In the genomic region with DNA sequence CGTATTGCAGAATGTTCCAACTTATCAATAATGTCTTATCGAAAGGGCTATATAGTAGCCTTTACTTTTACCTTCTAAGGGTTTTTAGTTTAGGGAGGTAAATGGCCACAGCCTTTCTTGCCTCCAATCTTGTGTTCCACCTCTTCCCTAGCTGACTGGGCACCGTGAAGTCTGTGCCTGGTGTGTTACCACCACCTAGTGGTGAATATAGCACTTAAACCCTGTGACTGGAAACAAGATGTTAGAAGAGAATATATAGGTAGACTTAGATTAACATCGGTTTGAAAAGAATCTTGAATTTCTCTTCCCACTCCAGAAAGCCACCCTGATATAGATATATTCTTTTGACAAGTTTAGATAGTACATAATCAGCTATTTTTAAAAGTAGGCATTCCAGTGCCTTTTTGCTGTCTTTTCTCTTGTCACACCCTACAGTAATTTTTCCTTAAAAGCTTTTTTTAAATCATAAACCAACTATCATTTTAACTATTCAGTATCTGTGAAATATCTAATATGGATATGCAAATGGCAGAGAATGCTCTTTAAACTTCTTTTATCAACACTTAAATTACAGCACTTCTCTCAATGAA, we compare ENCODE assay signal across 8 cellular contexts. TPM values are rescaled to one million over a fixed set of nuclear protein-coding genes. Genes with fewer than 3 reads are reported as not detected.
DNase-seq lines count a peak whose midpoint lies in the region; ATAC-seq and TF ChIP-seq lines count a peak whose summit lies in the region.

No MANE protein-coding gene starts in this region.

- ATAC-seq in GM19455 (IDR thresholded peaks at IDR 0.05; ENCODE audit: unreplicated experiment) (peak; percentile 96), HG03469 (IDR thresholded peaks at IDR 0.05; ENCODE audit: unreplicated experiment) (peak; percentile 89)
- ATAC-seq in activated T-cell treated with anti-CD3 and anti-CD28 coated beads, Interleukin-2, amount 50 U/mL, for 72 hours (replicated peaks in 1 of 2): peak; percentile 78 to 91

- no peaks in the 10 kb centered on the region for H3K27me3 ChIP-seq in OCI-LY1 (ENCODE audit: insufficient read depth, low read length)
- no peaks in the 10 kb centered on the region for H3K27me3 ChIP-seq in vagina

- peaks cover 13% of the 10 kb centered on the region for H3K27me3 Mint-ChIP-seq in activated T-cell treated with anti-CD3 and anti-CD28 coated beads, Interleukin-2, amount 50 U/mL, for 72 hours (ENCODE audit: low read depth)

- intact Hi-C loops in vagina (cut with DNase I): no loop called here

- H3K4me3 ChIP-seq in OCI-LY1 (ENCODE audit: low read depth, low read length, poor library complexity, severe bottlenecking) (no peak overlapping the region), vagina (no peak overlapping the region)

- no peaks in the 10 kb centered on the region for H3F3A ChIP-seq in OCI-LY1 (ENCODE audit: insufficient read depth, low read length)

- H3K4me3 Mint-ChIP-seq in activated T-cell treated with anti-CD3 and anti-CD28 coated beads, Interleukin-2, amount 50 U/mL, for 72 hours: no peak overlapping the region

- H3K9me3 ChIP-seq in OCI-LY1 (ENCODE audit: low read length): no peaks in the 10 kb centered on the region
- H3K9me3 ChIP-seq in vagina: no peaks in the 10 kb centered on the region

- DNase-seq in DMS53 (lab: John Stamatoyannopoulos, UW) (peak; percentile 77), fibroblast of the conjunctiva (ENCODE audit: low read depth) (peak; percentile 73), occipital lobe (lab: John Stamatoyannopoulos, UW) (peak; percentile 39), vagina (ENCODE audit: extremely low spot score in 2 of 2) (no peak)
- peak; percentile 44 to 49 for DNase-seq in activated T-cell treated with anti-CD3 and anti-CD28 coated beads, Interleukin-2, amount 50 U/mL, for 72 hours

- H3K4me1 Mint-ChIP-seq in activated T-cell treated with anti-CD3 and anti-CD28 coated beads, Interleukin-2, amount 50 U/mL, for 72 hours (ENCODE audit: low read depth): no peaks in the 10 kb centered on the region

- H3K9me3 Mint-ChIP-seq in activated T-cell treated with anti-CD3 and anti-CD28 coated beads, Interleukin-2, amount 50 U/mL, for 72 hours: no peaks in the 10 kb centered on the region

- H3K27ac Mint-ChIP-seq in activated T-cell treated with anti-CD3 and anti-CD28 coated beads, Interleukin-2, amount 50 U/mL, for 72 hours: no peak overlapping the region

- no peak overlapping the region for H2AFZ ChIP-seq in OCI-LY1 (ENCODE audit: low read length)

- H3K79me2 ChIP-seq in OCI-LY1 (ENCODE audit: insufficient read depth, low read length): no peaks in the 10 kb centered on the region

- H3K27ac ChIP-seq in OCI-LY1 (ENCODE audit: low read depth, low read length, poor library complexity, severe bottlenecking): no peak overlapping the region
- no peak overlapping the region for H3K27ac ChIP-seq in vagina

- H3K36me3 ChIP-seq in OCI-LY1 (ENCODE audit: insufficient read depth, low read length) (no peaks in the 10 kb centered on the region), vagina (no peaks in the 10 kb centered on the region)

- H3K36me3 Mint-ChIP-seq in activated T-cell treated with anti-CD3 and anti-CD28 coated beads, Interleukin-2, amount 50 U/mL, for 72 hours (ENCODE audit: insufficient read depth in 2 of 2): no peaks in the 10 kb centered on the region

- H3K4me1 ChIP-seq in OCI-LY1 (ENCODE audit: insufficient read depth, low read length, severe bottlenecking): no peaks in the 10 kb centered on the region
- H3K4me1 ChIP-seq in vagina: no peaks in the 10 kb centered on the region

- H3K9ac ChIP-seq in OCI-LY1 (ENCODE audit: low read length): no peak overlapping the region

- TF ChIP-seq CTCF in OCI-LY1 (IDR thresholded peaks at IDR 0.05; ENCODE audit: low read length) (peak; percentile 79), vagina (IDR thresholded peaks at IDR 0.05) (peak; percentile 52 to 70 (median 69))

- no peak overlapping the region for H3K4me2 ChIP-seq in OCI-LY1 (ENCODE audit: low read length)

- no peak for TF ChIP-seq POLR2A in vagina (IDR thresholded peaks at IDR 0.05)

- H3K9me2 ChIP-seq in OCI-LY1 (ENCODE audit: low read depth, low read length): no peaks in the 10 kb centered on the region

- H4K20me1 ChIP-seq in OCI-LY1 (ENCODE audit: insufficient read depth, low read length): no peaks in the 10 kb centered on the region

RNA-seq across cellular contexts. Expression of a gene that starts 27.8 kb away (rescaled TPM):
- total RNA-seq in activated T-cell treated with anti-CD3 and anti-CD28 coated beads, Interleukin-2, amount 50 U/mL, for 72 hours: not detected
- total RNA-seq in occipital lobe: not detected
- 11.8 TPM for total RNA-seq in vagina

RNA-seq across cellular contexts. Expression of a gene that starts 47.9 kb away (rescaled TPM):
- total RNA-seq in activated T-cell treated with anti-CD3 and anti-CD28 coated beads, Interleukin-2, amount 50 U/mL, for 72 hours: under 1 TPM in 1 of 2 donors, not detected in 1; 0.09 TPM
- total RNA-seq in occipital lobe (not detected), vagina (not detected)

Comparison
In these comparisons a context has a peak if more than half of its experiments do, and no peak if none do; other contexts are left out.
1. DNase-seq: peak in DMS53 (single experiment), activated T-cell treated with anti-CD3 and anti-CD28 coated beads, Interleukin-2, amount 50 U/mL, for 72 hours (2 of 2), fibroblast of the conjunctiva (single experiment) and occipital lobe (single experiment); none in vagina (0 of 2).
2. RNA of a gene that starts 27.8 kb away (total RNA-seq): 11.8 TPM in vagina (single experiment); not detected in activated T-cell treated with anti-CD3 and anti-CD28 coated beads, Interleukin-2, amount 50 U/mL, for 72 hours and not detected in occipital lobe (single experiment); every median in the first group is over 10 times any median in the second.
3. Peak in every context shown above with its lines, with median percentiles within 50 percentile points of each other: ATAC-seq.